ENCODE assay signal across 21 cellular contexts in the genomic region with DNA sequence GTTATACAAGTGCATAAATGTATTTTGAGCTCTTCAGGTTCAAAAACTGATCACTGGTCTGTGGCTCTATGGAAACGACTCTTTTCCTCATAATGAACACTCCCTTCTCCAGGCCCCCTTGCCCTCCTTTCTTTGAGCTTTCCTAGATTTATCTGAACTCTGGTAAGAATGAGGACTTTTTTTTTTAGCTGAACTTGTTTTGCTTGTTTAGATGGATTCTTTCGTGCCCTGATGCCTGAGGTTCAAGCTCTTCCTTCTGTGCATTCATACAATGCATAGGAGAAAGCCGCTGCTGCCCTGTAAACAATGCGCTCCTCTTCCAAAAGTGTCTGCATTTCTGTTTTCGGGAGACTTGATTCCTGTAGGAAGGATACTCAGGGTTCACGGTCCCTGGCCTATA.
"Had no signal": no experiment of that assay in that cellular context is flagged by ENCODE, and none has a peak within 500 bp of the region (broad histone marks: within the 10 kb centered on the region; RNA-seq: fewer than 3 reads in every experiment).

No MANE protein-coding gene starts in this region.

- H3K4me1 Mint-ChIP-seq: central memory CD8-positive, alpha-beta T cell had no signal

- ATAC-seq: natural killer cell treated with Interleukin-12 subunit alpha and Interleukin-12 subunit beta and Interleukin-15 and Interleukin-18, amount 100 ng/mL, for 72 hours; stimulated activated naive CD8-positive, alpha-beta T cell treated with anti-CD3 and anti-CD28 coated beads, Interleukin-15, Interleukin-2, amounts not matched to agents 100 U/mL and 50 U/mL, for 24 hours had no signal

- H3K4me3 ChIP-seq: dorsolateral prefrontal cortex, esophagus muscularis mucosa, gastrocnemius medialis, heart right ventricle, ovary, right atrium auricular region, sigmoid colon, skin epidermis, suprapubic skin, thyroid gland, upper lobe of right lung, vagina had no signal

- H3K36me3 ChIP-seq: esophagus muscularis mucosa, gastrocnemius medialis, heart right ventricle, ovary, right atrium auricular region, sigmoid colon, suprapubic skin, thyroid gland, upper lobe of right lung, vagina had no signal

- DNase-seq: cortex of kidney; dorsolateral prefrontal cortex; effector memory CD4-positive, alpha-beta T cell; gastrocnemius medialis; heart right ventricle; kidney; left cardiac atrium; ovary; sigmoid colon; stimulated activated CD4-positive, alpha-beta T cell treated with anti-CD3 and anti-CD28 coated beads, Interleukin-2, amount 100 ng/mL, for 48 hours; stimulated activated naive CD8-positive, alpha-beta T cell treated with anti-CD3 and anti-CD28 coated beads, Interleukin-15, Interleukin-2, amounts not matched to agents 100 U/mL and 50 U/mL, for 24 hours; thyroid gland; upper lobe of right lung had no signal

- H3K27me3 ChIP-seq: esophagus muscularis mucosa, gastrocnemius medialis, heart right ventricle, ovary, right atrium auricular region, sigmoid colon, suprapubic skin, thyroid gland, upper lobe of right lung, vagina had no signal

- H3K27ac Mint-ChIP-seq: natural killer cell treated with Interleukin-12 subunit alpha and Interleukin-12 subunit beta and Interleukin-15 and Interleukin-18, amount 100 ng/mL, for 72 hours had no signal

- H3K4me1 ChIP-seq: sigmoid colon had no signal

- H3K27ac ChIP-seq: dorsolateral prefrontal cortex, epithelial cell of prostate, esophagus muscularis mucosa, gastrocnemius medialis, right atrium auricular region, suprapubic skin, upper lobe of right lung, vagina had no signal

- H3K36me3 Mint-ChIP-seq: natural killer cell treated with Interleukin-12 subunit alpha and Interleukin-12 subunit beta and Interleukin-15 and Interleukin-18, amount 100 ng/mL, for 72 hours had no signal

- H3K27me3 Mint-ChIP-seq: central memory CD8-positive, alpha-beta T cell; natural killer cell treated with Interleukin-12 subunit alpha and Interleukin-12 subunit beta and Interleukin-15 and Interleukin-18, amount 100 ng/mL, for 72 hours had no signal

- H3K4me3 Mint-ChIP-seq: central memory CD8-positive, alpha-beta T cell; natural killer cell treated with Interleukin-12 subunit alpha and Interleukin-12 subunit beta and Interleukin-15 and Interleukin-18, amount 100 ng/mL, for 72 hours had no signal

- H3K9me3 Mint-ChIP-seq: natural killer cell treated with Interleukin-12 subunit alpha and Interleukin-12 subunit beta and Interleukin-15 and Interleukin-18, amount 100 ng/mL, for 72 hours had no signal

- H3K9me3 ChIP-seq: esophagus muscularis mucosa, gastrocnemius medialis, heart right ventricle, ovary, right atrium auricular region, sigmoid colon, suprapubic skin, thyroid gland, upper lobe of right lung, vagina had no signal
